Comparison of ENCODE assay signal across 13 cellular contexts in the genomic region with DNA sequence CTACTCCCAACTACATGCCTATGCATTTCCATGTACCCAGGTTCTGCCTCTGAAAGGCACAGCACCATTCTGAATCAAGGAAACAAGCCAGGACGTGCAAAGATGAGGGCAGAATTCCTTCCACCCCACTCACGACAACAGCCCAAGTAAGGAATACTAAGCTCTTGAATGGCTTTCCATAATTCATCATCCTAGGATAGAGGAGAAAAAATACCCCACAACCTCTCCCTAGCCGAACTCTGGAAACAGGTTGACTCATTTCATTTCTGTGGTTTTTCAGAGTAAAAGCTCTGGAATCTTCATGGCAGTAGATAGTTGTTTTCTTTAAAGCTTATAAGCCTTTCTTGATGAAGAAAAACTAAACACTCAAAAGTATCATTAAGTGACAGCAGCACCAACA.
DNase-seq lines count a peak whose midpoint lies in the region; ATAC-seq and TF ChIP-seq lines count a peak whose summit lies in the region.
"Had no signal": no experiment of that assay in that cellular context is flagged by ENCODE, and none has a peak within 500 bp of the region (broad histone marks: within the 10 kb centered on the region; RNA-seq: fewer than 3 reads in every experiment).

No MANE protein-coding gene starts in this region.

- H2AFZ ChIP-seq in fibroblast of lung (ENCODE audit: low read length), result no peak overlapping the region
- H2AFZ ChIP-seq: PC-9 had no signal

- TF ChIP-seq CTCF in AG10803 (conservative IDR thresholded peaks at IDR 0.05; ENCODE audit: low read length) (no peak), fibroblast of lung (conservative IDR thresholded peaks at IDR 0.05 in 1 of 2, IDR thresholded peaks at IDR 0.05 in 1 of 2; ENCODE audit: low read depth in 1 of 2, low read length in 2 of 2) (no peak), sigmoid colon (IDR thresholded peaks at IDR 0.05) (no peak)

- H3K36me3 ChIP-seq in fibroblast of lung (ENCODE audit: control insufficient read depth, insufficient read depth, low read length) (no peaks in the 10 kb centered on the region), sigmoid colon (no peaks in the 10 kb centered on the region)

- H3K9me3 ChIP-seq in fibroblast of lung (ENCODE audit: control insufficient read depth, insufficient read depth, low read depth, low read length), result no peaks in the 10 kb centered on the region
- no peaks in the 10 kb centered on the region for H3K9me3 ChIP-seq in sigmoid colon

- H3K27me3 ChIP-seq in fibroblast of lung (ENCODE audit: control insufficient read depth, insufficient read depth, low read length) (no peaks in the 10 kb centered on the region), sigmoid colon (no peaks in the 10 kb centered on the region)

- DNase-seq in AG10803 (ENCODE audit: low read depth) (peak; percentile 95), fibroblast of lung (ENCODE audit: low read depth in 2 of 2) (peak; percentile 85 to 98), sigmoid colon (no peak), NCI-H2227 treated with DMSO at 0.1 percent for 48 hours (lab: John Stamatoyannopoulos, UW) (no peak), 8988T (no peak), iPS-NIHi7 (ENCODE audit: extremely low spot score) (no peak)
- DNase-seq: activated B cell treated with CpG ODN at 0.5 μM for 24 hours; CD4-positive, CD25-positive, alpha-beta regulatory T cell; kidney; NCI-H2029; PC-9 had no signal

- peak; percentile 77 for ATAC-seq in SK-N-SH treated with all-trans-retinoic acid at 6 μM for 48 hours
- ATAC-seq in HG03460 (IDR thresholded peaks at IDR 0.05; ENCODE audit: unreplicated experiment), result no peak

- peaks cover 15% of the 10 kb centered on the region for H3K4me1 ChIP-seq in fibroblast of lung (ENCODE audit: control insufficient read depth, extremely low read depth, insufficient read depth, low read length)
- peaks cover 0 to 99% (median 83%) of the 10 kb centered on the region in 4 donors for H3K4me1 ChIP-seq in sigmoid colon

- peak overlapping the region; percentile 41 for H3K4me3 ChIP-seq in AG10803 (ENCODE audit: low read length)
- H3K4me3 ChIP-seq in fibroblast of lung (replicated peaks in 1 of 4; ENCODE audit: control extremely low read depth in 1 of 4, insufficient read depth in 1 of 4, low read depth in 3 of 4, low read length in 4 of 4), result peak overlapping the region in 1 of 4 experiments; percentile 33
- H3K4me3 ChIP-seq in sigmoid colon, result no peak overlapping the region
- H3K4me3 ChIP-seq: PC-9 had no signal

- peak overlapping the region; percentile 46 for H3K4me2 ChIP-seq in fibroblast of lung (ENCODE audit: extremely low read depth, insufficient read depth, low read length)
- H3K4me2 ChIP-seq: PC-9 had no signal

- WGBS in sigmoid colon, 2 donors, result 80 to 84% methylated on average over 3 of the region's 3 CpGs

- no peaks in the 10 kb centered on the region for H4K20me1 ChIP-seq in fibroblast of lung (ENCODE audit: control insufficient read depth, extremely low read depth, insufficient read depth, low read length)

- TF ChIP-seq POLR2A in sigmoid colon (IDR thresholded peaks at IDR 0.05), result no peak

- intact Hi-C loops in sigmoid colon (cut with DNase I), result no loop called here

- H3K79me2 ChIP-seq in fibroblast of lung (ENCODE audit: control insufficient read depth, insufficient read depth, low read length), result peaks cover 4% of the 10 kb centered on the region

- TF ChIP-seq EP300 in sigmoid colon (IDR thresholded peaks at IDR 0.05), result no peak

- H3K27ac ChIP-seq in fibroblast of lung (ENCODE audit: insufficient read depth, low read length) (peak overlapping the region; percentile 72), sigmoid colon (peak overlapping the region; percentile 67 to 90 (median 77))
- H3K27ac ChIP-seq: PC-9 had no signal

- H3K9ac ChIP-seq in fibroblast of lung (ENCODE audit: insufficient read depth, low read length), result no peak overlapping the region

TF ChIP-seq in SK-N-SH treated with all-trans-retinoic acid at 6 μM for 48 hours, 23 proteins besides CTCF, POLR2A, EP300 and RAD21:
- TF ChIP-seq CSDC2 (CRISPR knock-in tag; IDR thresholded peaks at IDR 0.05) (no peak), PPARA (CRISPR knock-in tag; IDR thresholded peaks at IDR 0.05; ENCODE audit: borderline replicate concordance) (no peak), ZFP30 (CRISPR knock-in tag; IDR thresholded peaks at IDR 0.05) (no peak), ZNF8 (CRISPR knock-in tag; IDR thresholded peaks at IDR 0.05) (no peak), ZC3H10 (CRISPR knock-in tag; IDR thresholded peaks at IDR 0.05) (no peak; the same call in 1 of the 2 replicates), SNAI2 (CRISPR knock-in tag; IDR thresholded peaks at IDR 0.05) (no peak)
- TF ChIP-seq, protein P1, sequence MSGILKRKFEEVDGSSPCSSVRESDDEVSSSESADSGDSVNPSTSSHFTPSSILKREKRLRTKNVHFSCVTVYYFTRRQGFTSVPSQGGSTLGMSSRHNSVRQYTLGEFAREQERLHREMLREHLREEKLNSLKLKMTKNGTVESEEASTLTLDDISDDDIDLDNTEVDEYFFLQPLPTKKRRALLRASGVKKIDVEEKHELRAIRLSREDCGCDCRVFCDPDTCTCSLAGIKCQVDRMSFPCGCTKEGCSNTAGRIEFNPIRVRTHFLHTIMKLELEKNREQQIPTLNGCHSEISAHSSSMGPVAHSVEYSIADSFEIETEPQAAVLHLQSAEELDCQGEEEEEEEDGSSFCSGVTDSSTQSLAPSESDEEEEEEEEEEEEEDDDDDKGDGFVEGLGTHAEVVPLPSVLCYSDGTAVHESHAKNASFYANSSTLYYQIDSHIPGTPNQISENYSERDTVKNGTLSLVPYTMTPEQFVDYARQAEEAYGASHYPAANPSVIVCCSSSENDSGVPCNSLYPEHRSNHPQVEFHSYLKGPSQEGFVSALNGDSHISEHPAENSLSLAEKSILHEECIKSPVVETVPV (CRISPR knock-in tag; IDR thresholded peaks at IDR 0.05), result no peak
- TF ChIP-seq, protein P2, sequence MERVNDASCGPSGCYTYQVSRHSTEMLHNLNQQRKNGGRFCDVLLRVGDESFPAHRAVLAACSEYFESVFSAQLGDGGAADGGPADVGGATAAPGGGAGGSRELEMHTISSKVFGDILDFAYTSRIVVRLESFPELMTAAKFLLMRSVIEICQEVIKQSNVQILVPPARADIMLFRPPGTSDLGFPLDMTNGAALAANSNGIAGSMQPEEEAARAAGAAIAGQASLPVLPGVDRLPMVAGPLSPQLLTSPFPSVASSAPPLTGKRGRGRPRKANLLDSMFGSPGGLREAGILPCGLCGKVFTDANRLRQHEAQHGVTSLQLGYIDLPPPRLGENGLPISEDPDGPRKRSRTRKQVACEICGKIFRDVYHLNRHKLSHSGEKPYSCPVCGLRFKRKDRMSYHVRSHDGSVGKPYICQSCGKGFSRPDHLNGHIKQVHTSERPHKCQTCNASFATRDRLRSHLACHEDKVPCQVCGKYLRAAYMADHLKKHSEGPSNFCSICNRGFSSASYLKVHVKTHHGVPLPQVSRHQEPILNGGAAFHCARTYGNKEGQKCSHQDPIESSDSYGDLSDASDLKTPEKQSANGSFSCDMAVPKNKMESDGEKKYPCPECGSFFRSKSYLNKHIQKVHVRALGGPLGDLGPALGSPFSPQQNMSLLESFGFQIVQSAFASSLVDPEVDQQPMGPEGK (CRISPR knock-in tag; IDR thresholded peaks at IDR 0.05; ENCODE audit: borderline replicate concordance), result no peak

Comparison
In these comparisons a context has a peak if more than half of its experiments do, and no peak if none do; other contexts are left out.
1. DNase-seq: peak in AG10803 (single experiment) and fibroblast of lung (2 of 2); none in sigmoid colon (single experiment), NCI-H2227 treated with DMSO at 0.1 percent for 48 hours (single experiment), 8988T (single experiment) and iPS-NIHi7 (single experiment).